In genomic region chr16:27973678-27974077, GRCh38 we compare ENCODE assay signal across 1 cellular context.
TF ChIP-seq lines count a peak whose summit lies in the region.

No MANE protein-coding gene starts in this region.

TF ChIP-seq in HCT116, 20 proteins besides CTCF, POLR2A, EP300 and RAD21 (continued from another document):
- TF ChIP-seq SP1 (IDR thresholded peaks at IDR 0.05; ENCODE audit: low read depth) (no peak), CBX3 (IDR thresholded peaks at IDR 0.05; ENCODE audit: low read depth) (no peak), FOSL1 (IDR thresholded peaks at IDR 0.05; ENCODE audit: low read depth) (no peak), TCF7L2 (IDR thresholded peaks at IDR 0.05; ENCODE audit: borderline replicate concordance, extremely low read depth, insufficient read depth, insufficient read length) (no peak), YY1 (IDR thresholded peaks at IDR 0.05; ENCODE audit: extremely low read depth, insufficient replicate concordance, low read depth, low read length) (no peak), ELF1 (IDR thresholded peaks at IDR 0.05; ENCODE audit: borderline replicate concordance, low read depth) (no peak), POLR2AphosphoS5 (IDR thresholded peaks at IDR 0.05; ENCODE audit: low read depth, low read length) (no peak), REST (IDR thresholded peaks at IDR 0.05; ENCODE audit: low read depth) (no peak), EGR1 (IDR thresholded peaks at IDR 0.05; ENCODE audit: low read depth) (no peak), JUND (IDR thresholded peaks at IDR 0.05) (no peak)
TF ChIP-seq in HCT116: peak in this region for 0.
